Comparison of ENCODE assay signal across 1 cellular context in genomic region chr11:4626207-4627105, GRCh38.
TF ChIP-seq lines count a peak whose summit lies in the region.

No MANE protein-coding gene starts in this region.

TF ChIP-seq in HCT116, 20 proteins besides CTCF, POLR2A, EP300 and RAD21 (continued from another document):
- TF ChIP-seq, protein P1, sequence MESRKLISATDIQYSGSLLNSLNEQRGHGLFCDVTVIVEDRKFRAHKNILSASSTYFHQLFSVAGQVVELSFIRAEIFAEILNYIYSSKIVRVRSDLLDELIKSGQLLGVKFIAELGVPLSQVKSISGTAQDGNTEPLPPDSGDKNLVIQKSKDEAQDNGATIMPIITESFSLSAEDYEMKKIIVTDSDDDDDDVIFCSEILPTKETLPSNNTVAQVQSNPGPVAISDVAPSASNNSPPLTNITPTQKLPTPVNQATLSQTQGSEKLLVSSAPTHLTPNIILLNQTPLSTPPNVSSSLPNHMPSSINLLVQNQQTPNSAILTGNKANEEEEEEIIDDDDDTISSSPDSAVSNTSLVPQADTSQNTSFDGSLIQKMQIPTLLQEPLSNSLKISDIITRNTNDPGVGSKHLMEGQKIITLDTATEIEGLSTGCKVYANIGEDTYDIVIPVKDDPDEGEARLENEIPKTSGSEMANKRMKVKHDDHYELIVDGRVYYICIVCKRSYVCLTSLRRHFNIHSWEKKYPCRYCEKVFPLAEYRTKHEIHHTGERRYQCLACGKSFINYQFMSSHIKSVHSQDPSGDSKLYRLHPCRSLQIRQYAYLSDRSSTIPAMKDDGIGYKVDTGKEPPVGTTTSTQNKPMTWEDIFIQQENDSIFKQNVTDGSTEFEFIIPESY (IDR thresholded peaks at IDR 0.05; ENCODE audit: extremely low read depth, insufficient replicate concordance, low read length): no peak
- TF ChIP-seq ZNF274 (IDR thresholded peaks at IDR 0.05; ENCODE audit: low read depth, low read length) (no peak), SRF (IDR thresholded peaks at IDR 0.05; ENCODE audit: low read depth) (no peak), EGR1 (IDR thresholded peaks at IDR 0.05; ENCODE audit: low read depth) (no peak), ZFX (IDR thresholded peaks at IDR 0.05) (no peak)
